Comparison of ENCODE assay signal across 12 cellular contexts in the genomic region with DNA sequence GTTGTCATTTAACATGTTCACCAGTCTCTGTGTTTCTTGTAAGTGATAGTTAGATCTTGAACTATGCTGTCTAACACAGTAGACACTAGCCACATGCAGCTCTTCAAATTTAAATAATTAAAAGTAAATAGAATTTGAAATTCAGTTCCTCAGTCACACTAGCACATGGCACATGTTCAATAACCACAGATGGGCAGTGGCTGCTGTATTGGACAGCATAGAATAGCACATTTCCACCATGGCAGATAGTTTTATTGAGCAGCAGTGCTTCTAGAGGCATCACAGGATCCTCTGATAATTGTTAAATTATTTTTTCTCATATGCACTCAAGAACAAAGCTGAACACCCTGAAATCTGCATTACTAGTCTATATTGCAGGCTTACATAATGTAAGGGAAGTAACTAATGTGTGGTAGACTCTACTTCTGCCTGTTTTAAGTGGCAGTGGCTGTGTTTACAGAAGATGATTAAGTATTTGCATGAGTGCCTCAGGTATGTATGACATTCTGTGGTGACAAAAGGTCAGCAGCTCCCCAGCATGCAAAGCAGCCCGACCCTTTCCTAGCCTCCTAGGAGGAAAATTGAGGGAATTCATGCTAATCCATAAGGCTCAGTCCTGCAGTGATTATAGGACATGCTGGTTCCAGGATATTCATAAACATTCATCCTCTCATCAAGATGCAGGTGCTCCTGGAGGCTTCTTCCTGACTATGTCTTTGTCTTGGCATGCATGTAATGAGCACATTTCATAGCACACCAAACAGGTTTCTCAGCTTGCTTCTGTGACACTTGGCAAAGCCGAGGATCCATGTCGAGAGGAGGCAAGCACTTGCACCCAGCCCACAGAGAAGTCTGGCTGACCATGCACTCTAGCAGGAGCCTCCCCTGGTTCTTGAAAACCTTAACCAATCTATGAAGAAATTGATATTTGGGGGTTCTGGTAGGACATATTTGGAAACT. TPM values are rescaled to one million over a fixed set of nuclear protein-coding genes. Genes with fewer than 3 reads are reported as not detected.
A peak's percentile ranks its signal among the peaks of the same experiment; 100 is the strongest.
DNase-seq lines count a peak whose midpoint lies in the region; ATAC-seq and TF ChIP-seq lines count a peak whose summit lies in the region.
"Had no signal": no experiment of that assay in that cellular context is flagged by ENCODE, and none has a peak within 500 bp of the region (broad histone marks: within the 10 kb centered on the region; RNA-seq: fewer than 3 reads in every experiment).

No MANE protein-coding gene starts in this region.

- TF ChIP-seq CTCF in Panc1 (IDR thresholded peaks at IDR 0.05) (no peak), thyroid gland (IDR thresholded peaks at IDR 0.05) (no peak)

- peak in 2 of 3 experiments; percentile 0 to 13 for DNase-seq in NCI-H1417 (lab: John Stamatoyannopoulos, UW)
- no peak for DNase-seq in NCI-H1417 treated with DMSO at 0.1 percent for 48 hours (lab: John Stamatoyannopoulos, UW)
- no peak for DNase-seq in Panc1 (ENCODE audit: low read depth, low spot score)
- peak; percentile 78 for DNase-seq in kidney glomerular epithelial cell (lab: John Stamatoyannopoulos, UW)
- peak; percentile 53 to 64 for DNase-seq in thyroid gland
- no peak for DNase-seq in activated gamma-delta T cell (lab: John Stamatoyannopoulos, UW)
- DNase-seq in mesenteric fat pad (ENCODE audit: low spot score): no peak
- DNase-seq: activated B cell treated with CpG ODN at 0.5 μM for 24 hours, DMS79, naive B cell, testis had no signal

- intact Hi-C loops in Panc1 (cut with micrococcal nuclease; ENCODE audit: unreplicated experiment) (no loop called here), thyroid gland (cut with DNase I) (no loop called here)

- peaks cover 2% of the 10 kb centered on the region; the same call in 1 of the 2 replicates for H3K36me3 ChIP-seq in Panc1 (ENCODE audit: control insufficient read depth, insufficient read depth, low read length)
- H3K36me3 ChIP-seq in thyroid gland: no peaks in the 10 kb centered on the region

- no peak for TF ChIP-seq POLR2A in thyroid gland (IDR thresholded peaks at IDR 0.05)

- POLR2A ChIA-PET in Panc1 (lab: Charles Lee): no interaction called here

- in situ Hi-C loops in Panc1 (cut with HindIII; ENCODE audit: low pct_unique_long_range_greater_than_20kb, low sequenced_read_pairs): no loop called here

- peak; percentile 81 for ATAC-seq in Panc1
- ATAC-seq in HG02763 (IDR thresholded peaks at IDR 0.05; ENCODE audit: unreplicated experiment): no peak

- H3K9me3 ChIP-seq in Panc1 (ENCODE audit: control insufficient read depth, insufficient read depth, low read depth, low read length) (no peaks in the 10 kb centered on the region), thyroid gland (no peaks in the 10 kb centered on the region)
- H3K9me3 ChIP-seq: testis had no signal

- H3K27ac ChIP-seq in Panc1 (ENCODE audit: low read length) (peak overlapping the region; percentile 67), thyroid gland (peak overlapping the region; percentile 45 to 89 (median 75))
- H3K27ac ChIP-seq: testis had no signal

- WGBS in thyroid gland, 2 donors: 23 to 48% methylated on average over 3 of the region's 3 CpGs

- no peaks in the 10 kb centered on the region for H3K27me3 ChIP-seq in Panc1 (ENCODE audit: control insufficient read depth, insufficient read depth, low read length)
- no peaks in the 10 kb centered on the region for H3K27me3 ChIP-seq in thyroid gland
- H3K27me3 ChIP-seq: testis had no signal

- H3K4me3 ChIP-seq in Panc1 (ENCODE audit: low read depth in 2 of 2, low read length in 2 of 2) (no peak overlapping the region), thyroid gland (replicated peaks in 1 of 3) (no peak overlapping the region)
- H3K4me3 ChIP-seq: testis had no signal

- CTCF ChIA-PET in Panc1 (lab: Charles Lee): no interaction called here

- BruUV-seq in Panc1 (replicated peaks; lab: Mats Ljungman, UMichigan): no TSS peak

- H3K4me1 ChIP-seq in Panc1 (ENCODE audit: control insufficient read depth, insufficient read depth, low read length) (peaks cover 50% of the 10 kb centered on the region), thyroid gland (peaks cover 29 to 46% of the 10 kb centered on the region in 2 donors)

RNA-seq across cellular contexts. Expression of gene SH3RF2, which starts 45.5 kb away (rescaled TPM):
- total RNA-seq in Panc1 (2021; ENCODE audit: unreplicated experiment) (23.1 TPM), thyroid gland (10 to 100 TPM in 3 of 4 donors, 1 to 10 TPM in 1; 3.1 to 20.8 (median 14.3) TPM), mesenteric fat pad (1.6 TPM)
- polyA plus RNA-seq in Panc1 (2012; ENCODE audit: insufficient read length): 11.3 TPM
- total RNA-seq: activated B cell treated with CpG ODN at 0.5 μM for 24 hours had no signal

Comparison
In these comparisons a context has a peak if more than half of its experiments do, and no peak if none do; other contexts are left out.
1. DNase-seq: peak in NCI-H1417 (2 of 3), kidney glomerular epithelial cell (single experiment) and thyroid gland (2 of 2); none in NCI-H1417 treated with DMSO at 0.1 percent for 48 hours (single experiment), Panc1 (single experiment), activated gamma-delta T cell (single experiment) and mesenteric fat pad (single experiment).